15 cellular contexts compared by ENCODE assay signal in genomic region chr1:24057171-24057570, GRCh38. TPM values are rescaled to one million over a fixed set of nuclear protein-coding genes. Genes with fewer than 3 reads are reported as not detected.
A peak's percentile ranks its signal among the peaks of the same experiment; 100 is the strongest.
DNase-seq lines count a peak whose midpoint lies in the region; ATAC-seq and TF ChIP-seq lines count a peak whose summit lies in the region.
"Had no signal": no experiment of that assay in that cellular context is flagged by ENCODE, and none has a peak within 500 bp of the region (broad histone marks: within the 10 kb centered on the region; RNA-seq: fewer than 3 reads in every experiment).

No MANE protein-coding gene starts in this region.

- no peak for ATAC-seq in central memory CD8-positive, alpha-beta T cell (replicated peaks; ENCODE audit: extremely low read depth, poor library complexity, severe bottlenecking)
- ATAC-seq in aorta (ENCODE audit: low FRiP score) (peak; percentile 26), GM18498 (IDR thresholded peaks at IDR 0.05; ENCODE audit: unreplicated experiment) (no peak), right lobe of liver (no peak)
- ATAC-seq: A549 had no signal

- TF ChIP-seq CTCF in sigmoid colon (IDR thresholded peaks at IDR 0.05) (no peak), right lobe of liver (IDR thresholded peaks at IDR 0.05) (no peak)

- H3K27me3 ChIP-seq in sigmoid colon: no peaks in the 10 kb centered on the region
- no peaks in the 10 kb centered on the region for H3K27me3 ChIP-seq in aorta (ENCODE audit: control insufficient read depth in 1 of 2, insufficient read depth in 2 of 2, low read length in 1 of 2)
- H3K27me3 ChIP-seq in right lobe of liver: no peaks in the 10 kb centered on the region

- no peaks in the 10 kb centered on the region for H3K36me3 Mint-ChIP-seq in activated naive CD4-positive, alpha-beta T cell treated with anti-CD3 and anti-CD28 coated beads, Interleukin-2, amount 10 ng/mL, durations not matched to agents 7 days and 5 days
- H3K36me3 Mint-ChIP-seq in activated naive CD4-positive, alpha-beta T cell treated with anti-CD3 and anti-CD28 coated beads for 36 hours (ENCODE audit: low read depth): no peaks in the 10 kb centered on the region
- H3K36me3 Mint-ChIP-seq in central memory CD8-positive, alpha-beta T cell (ENCODE audit: insufficient read depth): no peaks in the 10 kb centered on the region

- H3K27me3 Mint-ChIP-seq in activated naive CD4-positive, alpha-beta T cell treated with anti-CD3 and anti-CD28 coated beads, Interleukin-2, amount 10 ng/mL, durations not matched to agents 7 days and 5 days: peaks cover 4% of the 10 kb centered on the region
- H3K27me3 Mint-ChIP-seq in activated naive CD4-positive, alpha-beta T cell treated with anti-CD3 and anti-CD28 coated beads for 36 hours (ENCODE audit: low read depth): no peaks in the 10 kb centered on the region
- peaks cover 8% of the 10 kb centered on the region for H3K27me3 Mint-ChIP-seq in central memory CD8-positive, alpha-beta T cell

- H3K4me3 ChIP-seq in sigmoid colon (no peak overlapping the region), aorta (ENCODE audit: low read length in 2 of 2) (no peak overlapping the region), right lobe of liver (no peak overlapping the region)
- H3K4me3 ChIP-seq: A549, GM23248 had no signal

- DNase-seq in activated naive CD4-positive, alpha-beta T cell treated with anti-CD3 and anti-CD28 coated beads, Interleukin-2, amount 10 ng/mL, durations not matched to agents 7 days and 5 days: no peak
- no peak for DNase-seq in activated naive CD4-positive, alpha-beta T cell treated with anti-CD3 and anti-CD28 coated beads for 36 hours
- DNase-seq in central memory CD8-positive, alpha-beta T cell (ENCODE audit: low spot score in 2 of 2): no peak
- DNase-seq in sigmoid colon (peak; percentile 56), aorta (peak in 1 of 2 donors; percentile 36), right lobe of liver (no peak)
- DNase-seq: AML-193; Caco-2; CD4-positive, alpha-beta T cell; GM23248 had no signal

- CTCF ChIA-PET in activated naive CD4-positive, alpha-beta T cell treated with anti-CD3 and anti-CD28 coated beads, Interleukin-2, amount 10 ng/mL, durations not matched to agents 7 days and 5 days (lab: Charles Lee): no interaction called here
- CTCF ChIA-PET in activated naive CD4-positive, alpha-beta T cell treated with anti-CD3 and anti-CD28 coated beads for 36 hours (lab: Charles Lee): no interaction called here

- TF ChIP-seq POLR2A in sigmoid colon (IDR thresholded peaks at IDR 0.05): no peak
- no peak for TF ChIP-seq POLR2A in right lobe of liver (IDR thresholded peaks at IDR 0.05)

- peaks cover 2% of the 10 kb centered on the region for H3K9me3 Mint-ChIP-seq in activated naive CD4-positive, alpha-beta T cell treated with anti-CD3 and anti-CD28 coated beads, Interleukin-2, amount 10 ng/mL, durations not matched to agents 7 days and 5 days
- H3K9me3 Mint-ChIP-seq in activated naive CD4-positive, alpha-beta T cell treated with anti-CD3 and anti-CD28 coated beads for 36 hours: no peaks in the 10 kb centered on the region
- no peaks in the 10 kb centered on the region for H3K9me3 Mint-ChIP-seq in central memory CD8-positive, alpha-beta T cell
- H3K9me3 Mint-ChIP-seq: CD4-positive, alpha-beta T cell had no signal

- no peaks in the 10 kb centered on the region for H3K9me3 ChIP-seq in sigmoid colon
- no peaks in the 10 kb centered on the region for H3K9me3 ChIP-seq in aorta (ENCODE audit: control insufficient read depth, low read length)
- no peaks in the 10 kb centered on the region for H3K9me3 ChIP-seq in right lobe of liver
- H3K9me3 ChIP-seq: Caco-2 had no signal

- WGBS in sigmoid colon, 2 donors: 94 to 97% methylated on average over 13 of the region's 13 CpGs
- WGBS in aorta, 2 donors: 94 to 96% methylated on average over 13 of the region's 13 CpGs
- WGBS in right lobe of liver (ENCODE audit: insufficient coverage, low coverage, low lambda C conversion rate, missing lambda C conversion rate): 94% methylated on average over 6 of the region's 13 CpGs

- intact Hi-C loops in activated naive CD4-positive, alpha-beta T cell treated with anti-CD3 and anti-CD28 coated beads for 36 hours (cut with micrococcal nuclease): no loop called here
- intact Hi-C loops in sigmoid colon (cut with DNase I) (no loop called here), aorta (cut with DNase I) (no loop called here), right lobe of liver (cut with DNase I) (no loop called here)

- H3K36me3 ChIP-seq in sigmoid colon: no peaks in the 10 kb centered on the region
- no peaks in the 10 kb centered on the region for H3K36me3 ChIP-seq in aorta (ENCODE audit: control insufficient read depth in 1 of 2, insufficient read depth in 2 of 2, low read length in 1 of 2)
- no peaks in the 10 kb centered on the region for H3K36me3 ChIP-seq in right lobe of liver

- TF ChIP-seq EP300 in sigmoid colon (IDR thresholded peaks at IDR 0.05): no peak

- H3K27ac Mint-ChIP-seq in activated naive CD4-positive, alpha-beta T cell treated with anti-CD3 and anti-CD28 coated beads, Interleukin-2, amount 10 ng/mL, durations not matched to agents 7 days and 5 days: peak overlapping the region; percentile 35
- no peak overlapping the region for H3K27ac Mint-ChIP-seq in activated naive CD4-positive, alpha-beta T cell treated with anti-CD3 and anti-CD28 coated beads for 36 hours
- H3K27ac Mint-ChIP-seq in central memory CD8-positive, alpha-beta T cell (ENCODE audit: low read depth): peak overlapping the region; percentile 9
- H3K27ac Mint-ChIP-seq: CD4-positive, alpha-beta T cell had no signal

- H3K4me1 ChIP-seq in sigmoid colon (peaks cover 0 to 4% (median 0%) of the 10 kb centered on the region in 4 donors), aorta (ENCODE audit: control insufficient read depth in 1 of 2, insufficient read depth in 2 of 2, low read length in 2 of 2) (no peaks in the 10 kb centered on the region), right lobe of liver (no peaks in the 10 kb centered on the region)
- H3K4me1 ChIP-seq: A549, Caco-2 had no signal

- no peaks in the 10 kb centered on the region for H3K4me1 Mint-ChIP-seq in activated naive CD4-positive, alpha-beta T cell treated with anti-CD3 and anti-CD28 coated beads, Interleukin-2, amount 10 ng/mL, durations not matched to agents 7 days and 5 days
- no peaks in the 10 kb centered on the region for H3K4me1 Mint-ChIP-seq in activated naive CD4-positive, alpha-beta T cell treated with anti-CD3 and anti-CD28 coated beads for 36 hours (ENCODE audit: low read depth)
- H3K4me1 Mint-ChIP-seq in central memory CD8-positive, alpha-beta T cell: no peaks in the 10 kb centered on the region

- H3K4me3 Mint-ChIP-seq in activated naive CD4-positive, alpha-beta T cell treated with anti-CD3 and anti-CD28 coated beads, Interleukin-2, amount 10 ng/mL, durations not matched to agents 7 days and 5 days: no peak overlapping the region
- no peak overlapping the region for H3K4me3 Mint-ChIP-seq in activated naive CD4-positive, alpha-beta T cell treated with anti-CD3 and anti-CD28 coated beads for 36 hours
- H3K4me3 Mint-ChIP-seq in central memory CD8-positive, alpha-beta T cell: no peak overlapping the region
- H3K4me3 Mint-ChIP-seq: CD4-positive, alpha-beta T cell had no signal

- H3K27ac ChIP-seq in sigmoid colon (no peak overlapping the region), aorta (ENCODE audit: low read depth in 1 of 2, low read length in 2 of 2) (no peak overlapping the region), right lobe of liver (no peak overlapping the region)
- H3K27ac ChIP-seq: 22Rv1, A549, C4-2B, GM23248 had no signal

RNA-seq across cellular contexts. Expression of gene MYOM3, which starts 54.8 kb away (rescaled TPM):
- not detected for total RNA-seq in activated naive CD4-positive, alpha-beta T cell treated with anti-CD3 and anti-CD28 coated beads for 36 hours
- total RNA-seq in sigmoid colon (under 1 TPM in 2 of 4 donors, not detected in 2; under 0.01 TPM), aorta (1 to 10 TPM in 1 of 2 donors, under 1 TPM in 1; 0.78 to 1.9 TPM), right lobe of liver (under 1 TPM; 0.04 to 0.37 (median 0.13) TPM)
- polyA plus RNA-seq in sigmoid colon (1 to 10 TPM; 3.0 to 3.7 (median 3.1) TPM), aorta (1 to 10 TPM in 1 of 2 donors, under 1 TPM in 1; 0.59 to 1.1 TPM)
- total RNA-seq: Caco-2; CD4-positive, alpha-beta T cell had no signal
- polyA plus RNA-seq: BJ had no signal
